ENCODE assay signal across 24 cellular contexts in genomic region chr11:134003792-134004405, GRCh38. TPM values are rescaled to one million over a fixed set of nuclear protein-coding genes. Genes with fewer than 3 reads are reported as not detected.
"Had no signal": no experiment of that assay in that cellular context is flagged by ENCODE, and none has a peak within 500 bp of the region (broad histone marks: within the 10 kb centered on the region; RNA-seq: fewer than 3 reads in every experiment).

No MANE protein-coding gene starts in this region.

- H3K9me3 ChIP-seq: gastrocnemius medialis, lower lobe of right lung, pancreas, prostate gland, thoracic aorta, transverse colon had no signal

- H3K4me3 Mint-ChIP-seq: memory B cell; mesothelial cell of epicardium; natural killer cell; neural progenitor cell; stimulated activated naive B cell treated with anti-CD40 and anti-IgM and Interleukin-4, amounts not matched to agents 10 μg/mL and 1 μg/mL and 100 μg/mL, for 72 hours; stimulated activated naive CD8-positive, alpha-beta T cell treated with anti-CD3 and anti-CD28 coated beads, Interleukin-15, amount 100 ng/mL, for 72 hours had no signal

- H3K36me3 ChIP-seq: gastrocnemius medialis, lower lobe of right lung, neural progenitor cell, pancreas, prostate gland, thoracic aorta, transverse colon had no signal

- H3K27me3 ChIP-seq: dorsolateral prefrontal cortex, gastrocnemius medialis, hepatocyte, neural progenitor cell, pancreas, transverse colon had no signal

- H3K27ac ChIP-seq: coronary artery, gastrocnemius medialis, hepatocyte, lower lobe of right lung, neural progenitor cell, pancreas, prostate gland, skin epidermis, thoracic aorta had no signal

- H3K27ac Mint-ChIP-seq: memory B cell; natural killer cell; neural progenitor cell; stimulated activated naive B cell treated with anti-CD40 and anti-IgM and Interleukin-4, amounts not matched to agents 10 μg/mL and 1 μg/mL and 100 μg/mL, for 72 hours had no signal

- H3K27me3 Mint-ChIP-seq: stimulated activated naive CD8-positive, alpha-beta T cell treated with anti-CD3 and anti-CD28 coated beads, Interleukin-15, amount 100 ng/mL, for 72 hours had no signal

- H3K4me2 ChIP-seq: hepatocyte, neural progenitor cell had no signal

- FAIRE-seq: pancreas had no signal

- H2AFZ ChIP-seq: hepatocyte, neural progenitor cell had no signal

- H3K79me2 ChIP-seq: hepatocyte had no signal

- H3K9me3 Mint-ChIP-seq: memory B cell; mesothelial cell of epicardium; natural killer cell; neural progenitor cell; stimulated activated naive B cell treated with anti-CD40 and anti-IgM and Interleukin-4, amounts not matched to agents 10 μg/mL and 1 μg/mL and 100 μg/mL, for 72 hours; stimulated activated naive CD8-positive, alpha-beta T cell treated with anti-CD3 and anti-CD28 coated beads, Interleukin-15, amount 100 ng/mL, for 72 hours had no signal

- DNase-seq: central memory CD4-positive, alpha-beta T cell; effector CD8-positive, alpha-beta T cell; gastrocnemius medialis; glutamatergic neuron; left colon; natural killer cell; occipital lobe; pancreas; stimulated activated CD4-positive, alpha-beta T cell treated with anti-CD3 and anti-CD28 coated beads, Interleukin-2, amount 100 ng/mL, for 24 hours; stimulated activated CD4-positive, alpha-beta T cell treated with anti-CD3 and anti-CD28 coated beads, Interleukin-4, amount 100 ng/mL, for 4 hours; stimulated activated naive B cell treated with anti-CD40 and anti-IgM and Interleukin-4, amounts not matched to agents 10 μg/mL and 1 μg/mL and 100 μg/mL, for 72 hours; stimulated activated naive CD8-positive, alpha-beta T cell treated with anti-CD3 and anti-CD28 coated beads, Interleukin-15, amount 100 ng/mL, for 72 hours; transverse colon had no signal

- H3K36me3 Mint-ChIP-seq: memory B cell; mesothelial cell of epicardium; natural killer cell; stimulated activated naive B cell treated with anti-CD40 and anti-IgM and Interleukin-4, amounts not matched to agents 10 μg/mL and 1 μg/mL and 100 μg/mL, for 72 hours had no signal

- ATAC-seq: gastrocnemius medialis; left colon; natural killer cell; pancreas; stimulated activated naive B cell treated with anti-CD40 and anti-IgM and Interleukin-4, amounts not matched to agents 10 μg/mL and 1 μg/mL and 100 μg/mL, for 72 hours; stimulated activated naive CD8-positive, alpha-beta T cell treated with anti-CD3 and anti-CD28 coated beads, Interleukin-15, amount 100 ng/mL, for 72 hours had no signal

- H3K9ac ChIP-seq: neural progenitor cell had no signal

- H3K4me1 Mint-ChIP-seq: mesothelial cell of epicardium; natural killer cell; stimulated activated naive CD8-positive, alpha-beta T cell treated with anti-CD3 and anti-CD28 coated beads, Interleukin-15, amount 100 ng/mL, for 72 hours had no signal

- H3K4me3 ChIP-seq: coronary artery, gastrocnemius medialis, hepatocyte, lower lobe of right lung, neural progenitor cell, pancreas, prostate gland, skin epidermis, thoracic aorta, transverse colon had no signal

- H3K4me1 ChIP-seq: lower lobe of right lung, neural progenitor cell, pancreas, prostate gland had no signal

RNA-seq across cellular contexts. Expression of gene IGSF9B, which starts 47.1 kb away (rescaled TPM):
- polyA plus RNA-seq: fibroblast of lung had no signal
